Comparison of ENCODE assay signal across 7 cellular contexts in the genomic region with DNA sequence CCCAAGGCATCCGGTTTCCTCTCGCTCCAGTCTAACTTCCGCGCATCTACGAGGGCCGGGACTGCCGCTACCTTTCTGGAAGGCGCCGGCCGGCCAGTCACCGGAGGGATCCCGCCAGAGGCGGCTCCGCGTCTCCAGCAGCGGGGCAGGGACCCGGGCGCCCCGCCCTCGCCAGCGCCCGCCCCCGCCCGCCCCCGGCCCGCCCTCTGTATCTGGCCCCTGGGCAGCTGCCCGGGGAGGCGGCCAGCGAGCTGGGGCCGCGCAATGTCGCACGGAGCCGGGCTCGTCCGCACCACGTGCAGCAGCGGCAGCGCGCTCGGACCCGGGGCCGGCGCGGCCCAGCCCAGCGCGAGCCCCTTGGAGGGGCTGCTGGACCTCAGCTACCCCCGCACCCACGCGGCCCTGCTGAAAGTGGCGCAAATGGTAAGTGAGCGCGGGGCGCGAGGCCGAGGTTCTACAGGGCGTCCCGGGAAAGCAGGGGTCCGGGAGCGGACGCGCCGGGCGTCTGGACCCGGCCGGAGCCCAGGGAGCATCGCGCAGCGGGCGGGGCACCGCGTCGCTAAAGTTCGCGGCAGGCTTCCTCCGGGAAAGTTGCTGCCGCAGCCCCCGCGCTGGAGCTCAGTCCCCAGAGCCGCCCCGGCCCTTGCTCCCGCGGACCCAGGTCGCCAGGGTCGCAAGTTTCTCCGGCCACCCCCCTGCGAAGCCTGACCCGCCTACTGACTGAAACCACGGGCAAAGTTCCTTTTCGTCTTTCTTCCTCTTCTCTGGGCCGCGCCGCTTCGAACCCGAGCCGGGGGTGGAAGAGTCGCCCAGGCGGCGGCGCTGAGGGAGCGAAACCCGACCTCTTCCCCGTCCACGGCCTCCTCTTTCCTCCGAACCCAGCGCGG. TPM values are rescaled to one million over a fixed set of nuclear protein-coding genes. Genes with fewer than 3 reads are reported as not detected.
DNase-seq lines count a peak whose midpoint lies in the region; ATAC-seq and TF ChIP-seq lines count a peak whose summit lies in the region.

Gene CMTM7 (plus strand): TSS at position 211 of the 887 bp plus-strand sequence. CDS start 54 bp downstream, at position 265.

- peak; percentile 60 for ATAC-seq in GM18505 (IDR thresholded peaks at IDR 0.05; ENCODE audit: unreplicated experiment)
- peak; percentile 47 for ATAC-seq in HG02884 (IDR thresholded peaks at IDR 0.05; ENCODE audit: unreplicated experiment)

- POLR2A ChIA-PET in PC-9 (lab: Charles Lee; ENCODE audit: unreplicated experiment) = no interaction called here

- H3K9me3 Mint-ChIP-seq in nephron progenitor cell = no peaks in the 10 kb centered on the region

- H2AFZ ChIP-seq in PC-9 = peak within 1 kb of the TSS; percentile 75

- TF ChIP-seq CTCF in PC-9 (conservative IDR thresholded peaks at IDR 0.05) (no peak), nephron progenitor cell (IDR thresholded peaks at IDR 0.05) (no peak), transverse colon (IDR thresholded peaks at IDR 0.05) (no peak)

- intact Hi-C loops in PC-9 (cut with micrococcal nuclease; ENCODE audit: unreplicated experiment) = loop anchor here (1.0 to 5.0 kb wide), 3 partner anchors 28 to 95 kb away; no protein-coding TSS in a partner anchor
- intact Hi-C loops in transverse colon (cut with DNase I; ENCODE audit: low total_unique reads) = no loop called here

- CTCF ChIA-PET in PC-9 (lab: Charles Lee) = interaction anchor here (0.5 kb wide), 1 partner anchor 68 kb away, joined by 3 read pairs; no protein-coding TSS in a partner anchor

- H4K20me1 ChIP-seq in PC-9 (ENCODE audit: insufficient read depth) = no peaks in the 10 kb centered on the region

- peaks cover 33% of the 10 kb centered on the region for H3K4me1 Mint-ChIP-seq in nephron progenitor cell

- H3K4me3 Mint-ChIP-seq in nephron progenitor cell = peak within 1 kb of the TSS; percentile 96

- DNase-seq in PC-9 (peak; percentile 54 to 85), fibroblast of peridontal ligament (ENCODE audit: extremely low read depth) (peak; percentile 26), nephron progenitor cell (peak; percentile 74), transverse colon (peak; percentile 75)
- DNase-seq in activated T-helper 1 cell treated with anti-CD3 and anti-CD28 coated beads, Interleukin-2, amount 50 U/mL, for 16 hours (ENCODE audit: low read depth in 1 of 2, low spot score in 1 of 2) = peak; percentile 38 to 56

- H3K79me2 ChIP-seq in PC-9 (ENCODE audit: low read depth) = peaks cover 51% of the 10 kb centered on the region

- no peaks in the 10 kb centered on the region for H3K27me3 ChIP-seq in PC-9 (ENCODE audit: insufficient read depth, low read depth)
- H3K27me3 ChIP-seq in transverse colon = no peaks in the 10 kb centered on the region

- 0 out of 2 replicates have a peak, but pooled peaks cover 6% of the 10 kb centered on the region for H3K4me1 ChIP-seq in PC-9 (replicated peaks; ENCODE audit: insufficient read depth)
- H3K4me1 ChIP-seq in transverse colon = peaks cover 0 to 6% (median 4%) of the 10 kb centered on the region in 4 donors

- H3K9me2 ChIP-seq in PC-9 (ENCODE audit: insufficient read depth) = no peaks in the 10 kb centered on the region

- H3K36me3 Mint-ChIP-seq in nephron progenitor cell (ENCODE audit: low read depth) = peaks cover 17% of the 10 kb centered on the region

- H3K27ac ChIP-seq in PC-9 = peak within 1 kb of the TSS; percentile 44
- H3K27ac ChIP-seq in transverse colon = peak within 1 kb of the TSS; percentile 79 to 85 (median 81)

- H3F3A ChIP-seq in PC-9 (ENCODE audit: insufficient read depth, low read depth) = no peaks in the 10 kb centered on the region

- peak within 1 kb of the TSS; percentile 96 for H3K27ac Mint-ChIP-seq in nephron progenitor cell

- H3K4me3 ChIP-seq in PC-9 (peak within 1 kb of the TSS; percentile 71), transverse colon (peak within 1 kb of the TSS; percentile 34 to 79 (median 62))

- H3K36me3 ChIP-seq in PC-9 (ENCODE audit: low read depth) (no peaks in the 10 kb centered on the region), transverse colon (no peaks in the 10 kb centered on the region)

- H3K27me3 Mint-ChIP-seq in nephron progenitor cell (ENCODE audit: low read depth, poor library complexity) = peaks cover 21% of the 10 kb centered on the region

- H3K9me3 ChIP-seq in PC-9 (ENCODE audit: insufficient read depth, low read depth) (no peaks in the 10 kb centered on the region), transverse colon (no peaks in the 10 kb centered on the region)

- no peak for TF ChIP-seq EP300 in transverse colon (IDR thresholded peaks at IDR 0.05; ENCODE audit: low read depth)

- in situ Hi-C loops in transverse colon (cut with MboI; ENCODE audit: low pct_ligation_motif_present in 1 of 4, low pct_unique_long_range_greater_than_20kb in 1 of 4, low sequenced_read_pairs in 3 of 4) = no loop called here

- H3K4me2 ChIP-seq in PC-9 = peak within 1 kb of the TSS; percentile 80

- TSS peak; percentile 76 for BruUV-seq in PC-9 (replicated peaks; lab: Mats Ljungman, UMichigan)

- 1% methylated on average over 50 of the region's 107 CpGs; no CpG with 5 or more reads in 1 of the 2 donors for WGBS in transverse colon (ENCODE audit: low coverage in 1 of 2), 2 donors

- TF ChIP-seq POLR2A in GM18505 (IDR thresholded peaks at IDR 0.05; ENCODE audit: borderline replicate concordance, extremely low read depth, insufficient read depth, insufficient read length) (peak; percentile 12), transverse colon (IDR thresholded peaks at IDR 0.05) (no peak)

RNA-seq across cellular contexts. Expression of gene CMTM7, which starts in this region (rescaled TPM):
- total RNA-seq in PC-9 (2021) = 37.1 and 51.6 TPM in 2 replicates
- total RNA-seq in transverse colon = 10 to 100 TPM in 2 of 4 donors, 1 to 10 TPM in 2; 3.4 to 16.0 (median 7.1) TPM

Comparison
In these comparisons a context has a peak if more than half of its experiments do, and no peak if none do; other contexts are left out.
1. Peak in every context shown above with its lines: DNase-seq, ATAC-seq, H3K4me3 ChIP-seq and H3K27ac ChIP-seq.